ENCODE assay signal across 8 cellular contexts in the genomic region with DNA sequence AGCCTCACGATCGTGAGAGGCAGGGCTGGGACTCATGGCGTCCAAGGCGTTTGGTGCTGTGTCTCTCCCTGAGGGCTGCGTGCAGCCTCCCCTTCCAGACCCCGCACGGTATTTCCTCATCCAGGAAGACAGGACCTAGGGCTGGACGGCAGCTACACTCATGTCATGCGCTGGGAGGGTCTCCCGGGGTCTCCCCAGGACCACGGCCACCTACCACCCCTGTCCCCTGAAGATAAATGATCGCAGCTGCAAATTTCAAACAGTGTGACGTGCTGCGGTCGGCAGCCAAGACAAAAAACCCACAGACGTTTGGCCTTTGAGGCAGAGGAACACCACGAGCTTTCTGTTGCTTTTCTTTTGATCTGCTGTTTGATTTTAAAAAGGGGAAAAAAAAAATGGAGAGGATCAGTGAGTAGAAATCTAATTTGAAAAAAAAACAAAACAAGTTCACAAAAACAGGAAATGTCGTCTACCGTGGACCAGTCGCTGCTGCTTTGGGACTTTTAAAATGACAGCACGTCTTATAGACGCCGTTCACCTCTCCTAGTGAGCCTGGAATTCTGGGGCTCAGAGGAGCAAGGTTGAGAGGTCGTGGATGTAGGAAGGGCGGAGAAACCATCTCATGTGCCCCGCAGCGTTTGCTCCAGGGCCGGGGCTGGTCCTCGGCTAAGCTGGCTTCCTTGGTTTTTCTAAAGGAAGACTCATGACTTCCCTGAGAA.
DNase-seq lines count a peak whose midpoint lies in the region; ATAC-seq, FAIRE-seq and TF ChIP-seq lines count a peak whose summit lies in the region.

No MANE protein-coding gene starts in this region.

- 0 out of 2 replicates have a peak overlapping the region, but pooled peaks have one; percentile 25 for H3K27ac Mint-ChIP-seq in GM23338
- peak overlapping the region; percentile 89 for H3K27ac Mint-ChIP-seq in activated CD4-positive, alpha-beta T cell treated with anti-CD3 and anti-CD28 coated beads, Interleukin-2, amount 10 ng/mL, durations not matched to agents 24 days and 14 days

- TF ChIP-seq CTCF in GM23338 (conservative IDR thresholded peaks at IDR 0.05; ENCODE audit: low read depth in 2 of 2): no peak
- TF ChIP-seq CTCF in pancreas (IDR thresholded peaks at IDR 0.05): no peak
- no peak for TF ChIP-seq CTCF in upper lobe of right lung (IDR thresholded peaks at IDR 0.05)
- no peak for TF ChIP-seq CTCF in foreskin keratinocyte (conservative IDR thresholded peaks at IDR 0.05)
- TF ChIP-seq CTCF in A673 (conservative IDR thresholded peaks at IDR 0.05; ENCODE audit: low read depth, low read length): no peak

- peaks cover 43% of the 10 kb centered on the region for H3K4me1 Mint-ChIP-seq in GM23338
- H3K4me1 Mint-ChIP-seq in activated CD4-positive, alpha-beta T cell treated with anti-CD3 and anti-CD28 coated beads, Interleukin-2, amount 10 ng/mL, durations not matched to agents 24 days and 14 days: peaks cover 60% of the 10 kb centered on the region

- no peaks in the 10 kb centered on the region for H3K9me2 ChIP-seq in GM23338 (ENCODE audit: insufficient read depth)

- H3K4me3 Mint-ChIP-seq in GM23338: no peak overlapping the region
- H3K4me3 Mint-ChIP-seq in activated CD4-positive, alpha-beta T cell treated with anti-CD3 and anti-CD28 coated beads, Interleukin-2, amount 10 ng/mL, durations not matched to agents 24 days and 14 days: peak overlapping the region; percentile 76

- peaks cover 3% of the 10 kb centered on the region for H3K27me3 Mint-ChIP-seq in GM23338 (ENCODE audit: insufficient read depth, low read depth, poor library complexity)
- H3K27me3 Mint-ChIP-seq in activated CD4-positive, alpha-beta T cell treated with anti-CD3 and anti-CD28 coated beads, Interleukin-2, amount 10 ng/mL, durations not matched to agents 24 days and 14 days: no peaks in the 10 kb centered on the region

- peaks cover 7% of the 10 kb centered on the region for H3K4me1 ChIP-seq in GM23338 (ENCODE audit: insufficient read depth)
- peaks cover 24% of the 10 kb centered on the region for H3K4me1 ChIP-seq in effector memory CD4-positive, alpha-beta T cell (ENCODE audit: control insufficient read depth, insufficient read depth, low read length, poor library complexity, severe bottlenecking)
- H3K4me1 ChIP-seq in pancreas: no peaks in the 10 kb centered on the region
- H3K4me1 ChIP-seq in upper lobe of right lung: peaks cover 29% of the 10 kb centered on the region
- no peaks in the 10 kb centered on the region for H3K4me1 ChIP-seq in foreskin keratinocyte
- no peaks in the 10 kb centered on the region for H3K4me1 ChIP-seq in A673 (ENCODE audit: insufficient read depth, low read length, poor library complexity, severe bottlenecking)

- no TSS peak for BruUV-seq in A673 (replicated peaks; lab: Mats Ljungman, UMichigan)

- H3K4me3 ChIP-seq in GM23338: no peak overlapping the region
- peak overlapping the region; percentile 48 for H3K4me3 ChIP-seq in effector memory CD4-positive, alpha-beta T cell (ENCODE audit: insufficient read depth, low read depth, low read length, poor library complexity, severe bottlenecking)
- H3K4me3 ChIP-seq in pancreas: peak overlapping the region in 1 of 4 donors; percentile 25
- peak overlapping the region; percentile 36 for H3K4me3 ChIP-seq in upper lobe of right lung
- H3K4me3 ChIP-seq in A673 (ENCODE audit: low read depth, low read length, poor library complexity, severe bottlenecking): no peak overlapping the region

- H3K9me3 ChIP-seq in effector memory CD4-positive, alpha-beta T cell (ENCODE audit: control insufficient read depth, low read length): no peaks in the 10 kb centered on the region
- no peaks in the 10 kb centered on the region for H3K9me3 ChIP-seq in pancreas
- no peaks in the 10 kb centered on the region for H3K9me3 ChIP-seq in upper lobe of right lung
- no peaks in the 10 kb centered on the region for H3K9me3 ChIP-seq in A673 (ENCODE audit: low read depth, low read length, poor library complexity, severe bottlenecking)

- no peaks in the 10 kb centered on the region for H3F3A ChIP-seq in GM23338 (replicated peaks; ENCODE audit: low read depth)

- H3K27me3 ChIP-seq in GM23338 (ENCODE audit: insufficient read depth) (no peaks in the 10 kb centered on the region), pancreas (no peaks in the 10 kb centered on the region), upper lobe of right lung (no peaks in the 10 kb centered on the region), foreskin keratinocyte (no peaks in the 10 kb centered on the region), A673 (replicated peaks; ENCODE audit: insufficient read depth, low read depth, low read length, poor library complexity) (no peaks in the 10 kb centered on the region)
- H3K27me3 ChIP-seq in effector memory CD4-positive, alpha-beta T cell (replicated peaks; ENCODE audit: control insufficient read depth, insufficient read depth, low read length, poor library complexity, severe bottlenecking): no peaks in the 10 kb centered on the region

- no peaks in the 10 kb centered on the region for H3K79me2 ChIP-seq in GM23338 (replicated peaks; ENCODE audit: insufficient read depth)

- intact Hi-C loops in activated CD4-positive, alpha-beta T cell treated with anti-CD3 and anti-CD28 coated beads, Interleukin-2, amount 10 ng/mL, durations not matched to agents 24 days and 14 days (cut with micrococcal nuclease): loop anchor here (1.0 to 5.0 kb wide), 3 partner anchors 25 to 332 kb away; no protein-coding TSS in a partner anchor
- intact Hi-C loops in pancreas (cut with DNase I): no loop called here
- intact Hi-C loops in upper lobe of right lung (cut with DNase I): no loop called here
- intact Hi-C loops in A673 (cut with micrococcal nuclease; ENCODE audit: unreplicated experiment): no loop called here

- H3K36me3 ChIP-seq in GM23338 (ENCODE audit: insufficient read depth) (no peaks in the 10 kb centered on the region), pancreas (no peaks in the 10 kb centered on the region), upper lobe of right lung (no peaks in the 10 kb centered on the region), A673 (ENCODE audit: insufficient read depth, low read length, poor library complexity, severe bottlenecking) (no peaks in the 10 kb centered on the region)
- no peaks in the 10 kb centered on the region for H3K36me3 ChIP-seq in effector memory CD4-positive, alpha-beta T cell (ENCODE audit: control insufficient read depth, insufficient read depth, low read length)

- no peaks in the 10 kb centered on the region for H3K36me3 Mint-ChIP-seq in GM23338 (ENCODE audit: low read depth)
- peaks cover 5% of the 10 kb centered on the region for H3K36me3 Mint-ChIP-seq in activated CD4-positive, alpha-beta T cell treated with anti-CD3 and anti-CD28 coated beads, Interleukin-2, amount 10 ng/mL, durations not matched to agents 24 days and 14 days (ENCODE audit: low read depth)

- CTCF ChIA-PET in A673 (lab: Charles Lee): no interaction called here

- ATAC-seq in GM23338: peak; percentile 43
- peak in 3 of 4 donors; percentile 34 to 63 (median 36) for ATAC-seq in pancreas
- ATAC-seq in upper lobe of right lung: peak; percentile 33
- no peak for ATAC-seq in foreskin keratinocyte

- DNase-seq in GM23338 (ENCODE audit: low spot score): no peak
- DNase-seq in activated CD4-positive, alpha-beta T cell treated with anti-CD3 and anti-CD28 coated beads, Interleukin-2, amount 10 ng/mL, durations not matched to agents 24 days and 14 days: peak; percentile 93
- peak; percentile 56 to 70 (median 59) for DNase-seq in effector memory CD4-positive, alpha-beta T cell
- DNase-seq in pancreas: no peak
- DNase-seq in upper lobe of right lung: no peak
- DNase-seq in foreskin keratinocyte: no peak
- DNase-seq in A673 (ENCODE audit: low spot score): no peak
- DNase-seq in DMS79 treated with DMSO at 0.1 percent for 48 hours (lab: John Stamatoyannopoulos, UW): no peak

- H3K27ac ChIP-seq in GM23338 (ENCODE audit: low read depth) (peak overlapping the region; percentile 83; the same call in 1 of the 2 replicates), pancreas (peak overlapping the region in 2 of 4 donors; percentile 36 to 50), upper lobe of right lung (peak overlapping the region; percentile 80), foreskin keratinocyte (no peak overlapping the region), A673 (ENCODE audit: low read depth, low read length, poor library complexity, severe bottlenecking) (no peak overlapping the region)
- H3K27ac ChIP-seq in effector memory CD4-positive, alpha-beta T cell (ENCODE audit: insufficient read depth, low read length, poor library complexity, severe bottlenecking): peak overlapping the region; percentile 85

- H3K9me3 Mint-ChIP-seq in GM23338: no peaks in the 10 kb centered on the region
- H3K9me3 Mint-ChIP-seq in activated CD4-positive, alpha-beta T cell treated with anti-CD3 and anti-CD28 coated beads, Interleukin-2, amount 10 ng/mL, durations not matched to agents 24 days and 14 days: no peaks in the 10 kb centered on the region

- no peak for FAIRE-seq in pancreas (lab: Jason Lieb, UNC)

- WGBS in pancreas, 2 donors: 76% methylated on average over 29 of the region's 29 CpGs

- H4K20me1 ChIP-seq in GM23338 (replicated peaks; ENCODE audit: insufficient read depth): no peaks in the 10 kb centered on the region

- H2AFZ ChIP-seq in GM23338: no peak overlapping the region

- POLR2A ChIA-PET in A673 (lab: Charles Lee; ENCODE audit: low non-redundant PET): no interaction called here

- no peak overlapping the region for H3K4me2 ChIP-seq in GM23338

Comparison
In these comparisons a context has a peak if more than half of its experiments do, and no peak if none do; other contexts are left out.
1. DNase-seq: peak in activated CD4-positive, alpha-beta T cell treated with anti-CD3 and anti-CD28 coated beads, Interleukin-2, amount 10 ng/mL, durations not matched to agents 24 days and 14 days (single experiment) and effector memory CD4-positive, alpha-beta T cell (3 of 3); none in GM23338 (single experiment), pancreas (0 of 6), upper lobe of right lung (single experiment), foreskin keratinocyte (0 of 2), A673 (single experiment) and DMS79 treated with DMSO at 0.1 percent for 48 hours (single experiment).
2. H3K27ac ChIP-seq: peak in GM23338 (single experiment), effector memory CD4-positive, alpha-beta T cell (single experiment) and upper lobe of right lung (single experiment); none in foreskin keratinocyte (single experiment) and A673 (single experiment).
3. H3K4me3 ChIP-seq: peak in effector memory CD4-positive, alpha-beta T cell (single experiment) and upper lobe of right lung (single experiment); none in GM23338 (single experiment) and A673 (single experiment).